Comparison of ENCODE assay signal across 1 cellular context in genomic region chr21:29073222-29074006, GRCh38.
A peak's percentile ranks its signal among the peaks of the same experiment; 100 is the strongest.
TF ChIP-seq lines count a peak whose summit lies in the region.

Gene CCT8, minus strand, starts transcription at chr21:29073648. Its CDS starts 58 bp downstream, at chr21:29073590.

TF ChIP-seq in HEK293, 187 proteins besides CTCF, POLR2A, EP300 and RAD21 (continued from another document):
- peak; percentile 29; the same call in 1 of the 2 replicates for TF ChIP-seq ZNF146 (tag by site-specific recombination; IDR thresholded peaks at IDR 0.05)
- TF ChIP-seq SCRT2 (tag by site-specific recombination; IDR thresholded peaks at IDR 0.05), result 0 out of 2 replicates have a peak, but pooled peaks have one; percentile 23
- no peak for TF ChIP-seq RBAK (tag by site-specific recombination; IDR thresholded peaks at IDR 0.05)
- TF ChIP-seq SP2 (tag by site-specific recombination; IDR thresholded peaks at IDR 0.05), result peak; percentile 89
- TF ChIP-seq ZNF16 (tag by site-specific recombination; IDR thresholded peaks at IDR 0.05; ENCODE audit: low read depth), result no peak
- peak; percentile 90 for TF ChIP-seq ZNF341 (tag by site-specific recombination; IDR thresholded peaks at IDR 0.05; ENCODE audit: low read depth)
- TF ChIP-seq WT1 (tag by site-specific recombination; IDR thresholded peaks at IDR 0.05), result peak; percentile 25; the same call in 1 of the 2 replicates
- TF ChIP-seq SP7 (tag by site-specific recombination; IDR thresholded peaks at IDR 0.05), result peak; percentile 93
- TF ChIP-seq ZBTB26 (tag by site-specific recombination; optimal IDR thresholded peaks at IDR 0.05), result peak; percentile 82
- peak; percentile 67 for TF ChIP-seq FEZF1 (tag by site-specific recombination; IDR thresholded peaks at IDR 0.05)
- TF ChIP-seq IKZF3 (tag by site-specific recombination; IDR thresholded peaks at IDR 0.05), result peak; percentile 89
- TF ChIP-seq ZNF488 (tag by site-specific recombination; IDR thresholded peaks at IDR 0.05), result no peak
- peak; percentile 99 for TF ChIP-seq ZXDB (tag by site-specific recombination; IDR thresholded peaks at IDR 0.05)
- TF ChIP-seq PATZ1 (tag by site-specific recombination; IDR thresholded peaks at IDR 0.05), result peak; percentile 82
- TF ChIP-seq TRIM28 (IDR thresholded peaks at IDR 0.05; ENCODE audit: borderline replicate concordance, low read length), result peak; percentile 94
- TF ChIP-seq ZNF335 (tag by site-specific recombination; conservative IDR thresholded peaks at IDR 0.05), result peak; percentile 77
- TF ChIP-seq EGR2 (tag by site-specific recombination; IDR thresholded peaks at IDR 0.05; ENCODE audit: low read depth), result peak; percentile 29; the same call in 1 of the 2 replicates
- TF ChIP-seq INSM2 (tag by site-specific recombination; IDR thresholded peaks at IDR 0.05), result no peak; the same call in 1 of the 2 replicates
- TF ChIP-seq ZNF324 (tag by site-specific recombination; IDR thresholded peaks at IDR 0.05), result peak; percentile 92
- TF ChIP-seq ZNF600 (tag by site-specific recombination; IDR thresholded peaks at IDR 0.05), result no peak; the same call in none of the 2 replicates
- TF ChIP-seq ZNF561 (tag by site-specific recombination; IDR thresholded peaks at IDR 0.05; ENCODE audit: borderline replicate concordance), result peak; percentile 96; the same call in 1 of the 2 replicates
- TF ChIP-seq TCF7L2 (IDR thresholded peaks at IDR 0.05; ENCODE audit: borderline replicate concordance, low read depth, low read length), result no peak
- TF ChIP-seq KLF7 (tag by site-specific recombination; IDR thresholded peaks at IDR 0.05; ENCODE audit: borderline replicate concordance), result 0 out of 2 replicates have a peak, but pooled peaks have one; percentile 77
- TF ChIP-seq ZNF629 (tag by site-specific recombination; IDR thresholded peaks at IDR 0.05), result peak; percentile 81
- TF ChIP-seq ZNF624 (tag by site-specific recombination; IDR thresholded peaks at IDR 0.05), result no peak
- TF ChIP-seq ZNF580 (tag by site-specific recombination; IDR thresholded peaks at IDR 0.05), result peak; percentile 97
- TF ChIP-seq PRDM1 (tag by site-specific recombination; IDR thresholded peaks at IDR 0.05), result peak; percentile 98
- peak; percentile 99 for TF ChIP-seq KLF16 (tag by site-specific recombination; IDR thresholded peaks at IDR 0.05)
- TF ChIP-seq KLF1 (tag by site-specific recombination; IDR thresholded peaks at IDR 0.05), result peak; percentile 34; the same call in 1 of the 2 replicates
- TF ChIP-seq ZNF837 (tag by site-specific recombination; IDR thresholded peaks at IDR 0.05), result no peak
- TF ChIP-seq ZBTB20 (tag by site-specific recombination; IDR thresholded peaks at IDR 0.05), result no peak
- TF ChIP-seq ZBTB11 (tag by site-specific recombination; conservative IDR thresholded peaks at IDR 0.05; ENCODE audit: low read depth), result peak; percentile 54; the same call in 1 of the 2 replicates
- peak; percentile 27 for TF ChIP-seq SETDB1 (IDR thresholded peaks at IDR 0.05; ENCODE audit: insufficient read length, low read length)
- peak; percentile 93 for TF ChIP-seq KLF17 (tag by site-specific recombination; IDR thresholded peaks at IDR 0.05)
